In the genomic region with DNA sequence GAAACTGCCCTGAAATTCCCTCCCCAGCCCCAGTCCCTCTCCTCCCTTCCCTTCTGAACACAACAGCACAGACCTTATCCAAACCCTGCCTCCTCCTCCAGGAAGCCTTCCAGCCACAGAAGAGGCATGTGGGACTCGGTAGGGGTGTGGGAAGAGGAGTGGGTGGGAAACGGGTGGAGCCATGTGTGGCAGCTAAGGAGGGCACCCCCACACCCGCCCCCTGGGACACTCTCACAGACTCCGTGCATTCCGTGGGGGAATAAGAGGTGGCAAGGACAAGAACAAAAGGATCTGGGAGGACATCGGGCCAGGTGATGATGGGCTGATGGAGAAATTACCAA, we compare ENCODE assay signal across 3 cellular contexts.
A peak's percentile ranks its signal among the peaks of the same experiment; 100 is the strongest.
TF ChIP-seq lines count a peak whose summit lies in the region.

No MANE protein-coding gene starts in this region.

TF ChIP-seq in HEK293, 187 proteins besides CTCF, POLR2A, EP300 and RAD21:
- no peak for TF ChIP-seq ZNF501 (tag by site-specific recombination; IDR thresholded peaks at IDR 0.05)
- TF ChIP-seq ZSCAN23 (tag by site-specific recombination; IDR thresholded peaks at IDR 0.05), result no peak
- TF ChIP-seq EGR2 (tag by site-specific recombination; IDR thresholded peaks at IDR 0.05; ENCODE audit: low read depth), result peak; percentile 85
- TF ChIP-seq ZFHX2 (tag by site-specific recombination; conservative IDR thresholded peaks at IDR 0.05), result peak; percentile 84

TF ChIP-seq in K562, 482 proteins besides CTCF, POLR2A, EP300 and RAD21:
- TF ChIP-seq ZNF436 (CRISPR knock-in tag; IDR thresholded peaks at IDR 0.05), result 0 out of 2 replicates have a peak, but pooled peaks have one; percentile 38
- TF ChIP-seq ZFP36 (IDR thresholded peaks at IDR 0.05; ENCODE audit: low read depth, low read length, partially characterized antibody), result peak; percentile 73
- TF ChIP-seq YY1 (IDR thresholded peaks at IDR 0.05; ENCODE audit: borderline replicate concordance in 1 of 3, control insufficient read depth in 1 of 3, extremely low read depth in 1 of 3, insufficient read depth in 3 of 3, insufficient read length in 1 of 3, insufficient replicate concordance in 2 of 3, low read depth in 1 of 3, low read length in 2 of 3), result no peak

TF ChIP-seq in HepG2, 621 proteins besides CTCF, POLR2A, EP300 and RAD21:
- 0 out of 2 replicates have a peak, but pooled peaks have one; percentile 19 for TF ChIP-seq ZMYM3 (CRISPR knock-in tag; IDR thresholded peaks at IDR 0.05)
- TF ChIP-seq, protein P1, sequence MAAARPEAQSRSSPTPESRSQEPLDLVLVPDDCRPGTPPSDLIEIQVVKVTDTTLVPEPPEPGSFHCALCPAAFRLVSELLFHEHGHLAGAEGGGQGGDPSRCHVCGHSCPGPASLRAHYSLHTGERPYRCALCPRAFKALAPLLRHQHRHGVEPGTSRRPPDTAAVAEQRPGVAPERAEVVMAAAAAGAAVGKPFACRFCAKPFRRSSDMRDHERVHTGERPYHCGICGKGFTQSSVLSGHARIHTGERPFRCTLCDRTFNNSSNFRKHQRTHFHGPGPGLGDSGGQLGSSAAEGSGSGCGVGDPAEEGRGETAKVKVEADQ (CRISPR knock-in tag; IDR thresholded peaks at IDR 0.05; ENCODE audit: borderline replicate concordance), result no peak
